33 cellular contexts compared by ENCODE assay signal in the genomic region with DNA sequence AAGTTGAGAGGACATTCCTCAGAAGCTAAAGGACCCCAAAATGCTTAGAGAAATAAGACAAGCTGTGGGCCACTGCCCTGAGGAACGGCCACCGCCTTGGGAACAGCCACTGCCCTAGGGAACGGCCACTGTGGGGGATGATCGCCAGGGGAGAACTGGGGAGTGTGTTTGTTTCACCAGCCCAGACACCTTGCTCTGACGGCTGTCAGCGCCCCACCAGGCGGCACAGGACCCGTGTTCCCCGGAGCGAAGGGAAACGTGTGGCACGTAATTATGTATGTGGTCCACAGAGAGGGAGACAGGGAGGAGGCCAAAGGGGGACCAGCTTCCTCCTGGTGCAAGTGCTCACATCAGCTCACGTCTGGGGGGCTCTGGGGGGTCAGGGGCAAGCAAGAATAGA. TPM values are rescaled to one million over a fixed set of nuclear protein-coding genes. Genes with fewer than 3 reads are reported as not detected.
"Had no signal": no experiment of that assay in that cellular context is flagged by ENCODE, and none has a peak within 500 bp of the region (broad histone marks: within the 10 kb centered on the region; RNA-seq: fewer than 3 reads in every experiment).

No MANE protein-coding gene starts in this region.

- H3K27me3 ChIP-seq: brain microvascular endothelial cell, Peyer's patch had no signal

- H3K4me1 Mint-ChIP-seq: activated CD4-positive, alpha-beta memory T cell treated with anti-CD3 and anti-CD28 coated beads, Interleukin-2, amount 10 ng/mL, durations not matched to agents 7 days and 5 days; T-helper 17 cell had no signal

- H3K4me1 ChIP-seq: Peyer's patch had no signal

- H3K4me3 Mint-ChIP-seq: activated B cell treated with CpG ODN at 0.5 μM for 24 hours; activated CD4-positive, alpha-beta memory T cell treated with anti-CD3 and anti-CD28 coated beads, Interleukin-2, amount 10 ng/mL, durations not matched to agents 7 days and 5 days; activated CD8-positive, alpha-beta memory T cell treated with anti-CD3 and anti-CD28 coated beads, Interleukin-2, amount 10 ng/mL, durations not matched to agents 7 days and 5 days; activated naive CD4-positive, alpha-beta T cell treated with anti-CD3 and anti-CD28 coated beads, Interleukin-2, amount 10 ng/mL, durations not matched to agents 7 days and 5 days; activated naive CD8-positive, alpha-beta T cell; activated naive CD8-positive, alpha-beta T cell treated with anti-CD3 and anti-CD28 coated beads, Interleukin-2, amount 50 U/mL, for 24 hours; T-cell; T-helper 17 cell had no signal

- H3K27ac Mint-ChIP-seq: activated B cell treated with CpG ODN at 0.5 μM for 24 hours; activated CD4-positive, alpha-beta memory T cell treated with anti-CD3 and anti-CD28 coated beads, Interleukin-2, amount 10 ng/mL, durations not matched to agents 7 days and 5 days; activated CD8-positive, alpha-beta memory T cell treated with anti-CD3 and anti-CD28 coated beads, Interleukin-2, amount 10 ng/mL, durations not matched to agents 7 days and 5 days; activated naive CD4-positive, alpha-beta T cell treated with anti-CD3 and anti-CD28 coated beads, Interleukin-2, amount 10 ng/mL, durations not matched to agents 7 days and 5 days; activated naive CD8-positive, alpha-beta T cell; activated naive CD8-positive, alpha-beta T cell treated with anti-CD3 and anti-CD28 coated beads, Interleukin-2, amount 50 U/mL, for 24 hours; T-cell; T-helper 17 cell had no signal

- ATAC-seq: activated CD8-positive, alpha-beta memory T cell treated with anti-CD3 and anti-CD28 coated beads, Interleukin-2, amount 10 ng/mL, durations not matched to agents 7 days and 5 days; activated naive CD8-positive, alpha-beta T cell treated with anti-CD3 and anti-CD28 coated beads, Interleukin-2, amount 50 U/mL, for 24 hours; PC-3; Right ventricle myocardium inferior; SK-N-SH treated with all-trans-retinoic acid at 6 μM for 48 hours; T-cell; T-helper 17 cell had no signal

- H3K9me3 Mint-ChIP-seq: activated B cell treated with CpG ODN at 0.5 μM for 24 hours; activated CD4-positive, alpha-beta memory T cell treated with anti-CD3 and anti-CD28 coated beads, Interleukin-2, amount 10 ng/mL, durations not matched to agents 7 days and 5 days; activated naive CD4-positive, alpha-beta T cell treated with anti-CD3 and anti-CD28 coated beads, Interleukin-2, amount 10 ng/mL, durations not matched to agents 7 days and 5 days; activated naive CD8-positive, alpha-beta T cell treated with anti-CD3 and anti-CD28 coated beads, Interleukin-2, amount 50 U/mL, for 24 hours; T-cell had no signal

- H3K9me3 ChIP-seq: Peyer's patch had no signal

- H3K27ac ChIP-seq: brain microvascular endothelial cell, Peyer's patch, VCaP had no signal

- H3K4me3 ChIP-seq: Peyer's patch had no signal

- H3K27me3 Mint-ChIP-seq: activated B cell treated with CpG ODN at 0.5 μM for 24 hours; activated CD4-positive, alpha-beta memory T cell treated with anti-CD3 and anti-CD28 coated beads, Interleukin-2, amount 10 ng/mL, durations not matched to agents 7 days and 5 days; activated CD8-positive, alpha-beta memory T cell treated with anti-CD3 and anti-CD28 coated beads, Interleukin-2, amount 10 ng/mL, durations not matched to agents 7 days and 5 days; activated naive CD4-positive, alpha-beta T cell treated with anti-CD3 and anti-CD28 coated beads, Interleukin-2, amount 10 ng/mL, durations not matched to agents 7 days and 5 days; activated naive CD8-positive, alpha-beta T cell; activated naive CD8-positive, alpha-beta T cell treated with anti-CD3 and anti-CD28 coated beads, Interleukin-2, amount 50 U/mL, for 24 hours; T-cell; T-helper 17 cell had no signal

- DNase-seq: activated B cell treated with CpG ODN at 0.5 μM for 24 hours; activated CD4-positive, alpha-beta memory T cell treated with anti-CD3 and anti-CD28 coated beads, Interleukin-2, amount 10 ng/mL, durations not matched to agents 7 days and 5 days; activated CD4-positive, alpha-beta T cell treated with anti-CD3 and anti-CD28 coated beads for 4 hours; activated CD4-positive, CD25-positive, alpha-beta regulatory T cell treated with anti-CD3 and anti-CD28 coated beads, Interleukin-2, amount 50 U/mL, for 72 hours; activated CD8-positive, alpha-beta memory T cell treated with anti-CD3 and anti-CD28 coated beads for 24 hours; activated CD8-positive, alpha-beta memory T cell treated with anti-CD3 and anti-CD28 coated beads, Interleukin-2, amount 10 ng/mL, durations not matched to agents 7 days and 5 days; activated CD8-positive, alpha-beta memory T cell treated with anti-CD3 and anti-CD28 coated beads, Interleukin-2, amount 50 U/mL, for 48 hours; activated effector memory CD4-positive, alpha-beta T cell treated with Interleukin-2 at 50 U/mL for 16 hours; activated naive CD4-positive, alpha-beta T cell treated with anti-CD3 and anti-CD28 coated beads, Interleukin-2, amount 10 ng/mL, durations not matched to agents 7 days and 5 days; activated naive CD8-positive, alpha-beta T cell treated with anti-CD3 and anti-CD28 coated beads, Interleukin-2, amount 50 U/mL, for 24 hours; activated T-cell treated with anti-CD3 and anti-CD28 coated beads, Interleukin-2, amount 50 U/mL, for 48 hours; amniotic stem cell; brain microvascular endothelial cell; Kasumi-1; KG1; MM.1S; MV-4-11; NCI-H1092; NCI-H1436 treated with DMSO at 0.1 percent for 48 hours; NCI-H1694 treated with DMSO at 0.1 percent for 48 hours; NCI-H2029; NCI-H345; NCI-H524 treated with DMSO at 0.1 percent for 48 hours; PC-3; Peyer's patch; RPMI8226; SIG-M5; T-cell; T-helper 17 cell had no signal

RNA-seq across cellular contexts. Expression of a gene that starts 45.8 kb away (rescaled TPM):
- total RNA-seq: activated CD4-positive, alpha-beta memory T cell treated with anti-CD3 and anti-CD28 coated beads, Interleukin-2, amount 10 ng/mL, durations not matched to agents 7 days and 5 days; activated CD8-positive, alpha-beta memory T cell treated with anti-CD3 and anti-CD28 coated beads, Interleukin-2, amount 10 ng/mL, durations not matched to agents 7 days and 5 days had no signal
